Comparison of ENCODE assay signal across 18 cellular contexts in genomic region chr16:4450921-4451619, GRCh38. TPM values are rescaled to one million over a fixed set of nuclear protein-coding genes. Genes with fewer than 3 reads are reported as not detected.
DNase-seq lines count a peak whose midpoint lies in the region; ATAC-seq, FAIRE-seq and TF ChIP-seq lines count a peak whose summit lies in the region.
"Had no signal": no experiment of that assay in that cellular context is flagged by ENCODE, and none has a peak within 500 bp of the region (broad histone marks: within the 10 kb centered on the region; RNA-seq: fewer than 3 reads in every experiment).

No MANE protein-coding gene starts in this region.

- peak overlapping the region; percentile 22 for H3K27ac Mint-ChIP-seq in GM23338
- H3K27ac Mint-ChIP-seq: activated naive CD8-positive, alpha-beta T cell treated with anti-CD3 and anti-CD28 coated beads, Interleukin-2, amount 10 ng/mL, durations not matched to agents 7 days and 5 days; T-helper 17 cell had no signal

- H2AFZ ChIP-seq in GM23338: no peak overlapping the region

- H3K4me3 ChIP-seq in A549 (no peak overlapping the region), GM23338 (no peak overlapping the region)
- H3K4me3 ChIP-seq: breast epithelium had no signal

- H3K4me1 ChIP-seq in A549 (peaks cover 4% of the 10 kb centered on the region; the same call in 2 of the 3 replicates), GM23338 (ENCODE audit: insufficient read depth) (no peaks in the 10 kb centered on the region)
- H3K4me1 ChIP-seq: breast epithelium had no signal

- H3K4me3 Mint-ChIP-seq in GM23338: no peak overlapping the region
- H3K4me3 Mint-ChIP-seq: activated naive CD8-positive, alpha-beta T cell treated with anti-CD3 and anti-CD28 coated beads, Interleukin-2, amount 10 ng/mL, durations not matched to agents 7 days and 5 days; CD4-positive, alpha-beta memory T cell; T-helper 17 cell had no signal

- no peaks in the 10 kb centered on the region for H3K9me3 ChIP-seq in A549
- H3K9me3 ChIP-seq: breast epithelium had no signal

- peaks cover 4% of the 10 kb centered on the region; the same call in 1 of the 3 replicates for H3K4me1 Mint-ChIP-seq in GM23338
- H3K4me1 Mint-ChIP-seq: activated naive CD8-positive, alpha-beta T cell treated with anti-CD3 and anti-CD28 coated beads, Interleukin-2, amount 10 ng/mL, durations not matched to agents 7 days and 5 days; CD4-positive, alpha-beta memory T cell; T-helper 17 cell had no signal

- no peaks in the 10 kb centered on the region for H3K79me2 ChIP-seq in GM23338 (replicated peaks; ENCODE audit: insufficient read depth)

- H3K36me3 Mint-ChIP-seq in GM23338 (ENCODE audit: low read depth): peaks cover 72% of the 10 kb centered on the region

- no peaks in the 10 kb centered on the region for H3K9me2 ChIP-seq in GM23338 (ENCODE audit: insufficient read depth)

- TF ChIP-seq CTCF in A549 (IDR thresholded peaks at IDR 0.05) (no peak), GM23338 (conservative IDR thresholded peaks at IDR 0.05; ENCODE audit: low read depth in 2 of 2) (no peak), RWPE1 (conservative IDR thresholded peaks at IDR 0.05; ENCODE audit: low read depth) (no peak)

- peaks cover 10% of the 10 kb centered on the region for H4K20me1 ChIP-seq in GM23338 (replicated peaks; ENCODE audit: insufficient read depth)

- DNase-seq in A549 (ENCODE audit: low read depth in 1 of 2, low spot score in 1 of 2) (no peak), GM23338 (ENCODE audit: low spot score) (peak; percentile 8), RWPE1 (ENCODE audit: low spot score) (no peak), fibroblast of the conjunctiva (ENCODE audit: low read depth) (peak; percentile 68), caudate nucleus (lab: John Stamatoyannopoulos, UW) (no peak), HPDE6-E6E7 (ENCODE audit: extremely low spot score) (no peak), COLO829 (ENCODE audit: low spot score) (no peak)
- DNase-seq: activated CD4-positive, CD25-positive, alpha-beta regulatory T cell; activated naive CD8-positive, alpha-beta T cell treated with anti-CD3 and anti-CD28 coated beads, Interleukin-2, amount 10 ng/mL, durations not matched to agents 7 days and 5 days; CD4-positive, alpha-beta memory T cell; dermis blood vessel endothelial cell; left cardiac atrium; NCI-H2029 treated with DMSO at 0.1 percent for 48 hours; T-helper 17 cell had no signal

- CTCF ChIA-PET in A549 (lab: Yijun Ruan, JAX): interaction anchor here (1.5 to 1.7 kb wide), 3 partner anchors 10 to 25 kb away, joined by 4 to 7 read pairs (median 6); partner anchors contain the start of gene HMOX2
- CTCF ChIA-PET in RWPE1 (lab: Yijun Ruan, JAX): interaction anchor here (0.6 to 0.7 kb wide), 2 partner anchors 13 to 21 kb away, joined by 4 to 7 read pairs; no protein-coding TSS in a partner anchor

- POLR2A ChIA-PET in A549 (lab: Yijun Ruan, JAX): no interaction called here
- POLR2A ChIA-PET in RWPE1 (lab: Yijun Ruan, JAX; ENCODE audit: low non-redundant PET): interaction anchor here (0.6 to 0.9 kb wide), 3 partner anchors 10 to 313 kb away, joined by 3 to 4 read pairs (median 3); no protein-coding TSS in a partner anchor

- no peak for FAIRE-seq in A549 (lab: Jason Lieb, UNC)

- peaks cover 11% of the 10 kb centered on the region for H3K27me3 Mint-ChIP-seq in GM23338 (ENCODE audit: insufficient read depth, low read depth, poor library complexity)
- H3K27me3 Mint-ChIP-seq: activated naive CD8-positive, alpha-beta T cell treated with anti-CD3 and anti-CD28 coated beads, Interleukin-2, amount 10 ng/mL, durations not matched to agents 7 days and 5 days; CD4-positive, alpha-beta memory T cell; T-helper 17 cell had no signal

- WGBS in A549 (ENCODE audit: missing lambda C conversion rate): 94% methylated on average over 15 of the region's 15 CpGs

- H3K27ac ChIP-seq in A549: peak overlapping the region; percentile 28 to 36; a peak in 4 of 6 replicates
- H3K27ac ChIP-seq in GM23338 (ENCODE audit: low read depth): no peak overlapping the region
- H3K27ac ChIP-seq in RWPE1: peak overlapping the region; percentile 47
- H3K27ac ChIP-seq in caudate nucleus (ENCODE audit: low read depth, low read length): no peak overlapping the region
- H3K27ac ChIP-seq: breast epithelium, epithelial cell of prostate, KMS-11 had no signal

- TF ChIP-seq POLR2A in A549 (IDR thresholded peaks at IDR 0.05; ENCODE audit: low read length): no peak

- no peak for TF ChIP-seq RAD21 in A549 (conservative IDR thresholded peaks at IDR 0.05 in 1 of 2, IDR thresholded peaks at IDR 0.05 in 1 of 2)

- no peak for TF ChIP-seq EP300 in A549 (IDR thresholded peaks at IDR 0.05)

- no peak overlapping the region for H3K4me2 ChIP-seq in A549
- H3K4me2 ChIP-seq in GM23338: no peak overlapping the region
- H3K4me2 ChIP-seq: KMS-11 had no signal

- ATAC-seq in A549: no peak
- ATAC-seq in GM23338: no peak
- no peak for ATAC-seq in GM21723 (IDR thresholded peaks at IDR 0.05; ENCODE audit: unreplicated experiment)
- ATAC-seq: left cardiac atrium, T-helper 17 cell had no signal

- H3K27me3 ChIP-seq in GM23338 (ENCODE audit: insufficient read depth): no peaks in the 10 kb centered on the region
- H3K27me3 ChIP-seq: breast epithelium had no signal

- no peaks in the 10 kb centered on the region for H3K9me3 Mint-ChIP-seq in GM23338
- H3K9me3 Mint-ChIP-seq: activated naive CD8-positive, alpha-beta T cell treated with anti-CD3 and anti-CD28 coated beads, Interleukin-2, amount 10 ng/mL, durations not matched to agents 7 days and 5 days; CD4-positive, alpha-beta memory T cell had no signal

- peaks cover 25% of the 10 kb centered on the region for H3K36me3 ChIP-seq in GM23338 (ENCODE audit: insufficient read depth)

- peaks cover 9% of the 10 kb centered on the region; the same call in 1 of the 2 replicates for H3F3A ChIP-seq in GM23338 (replicated peaks; ENCODE audit: low read depth)

TF ChIP-seq in A549, 52 proteins besides CTCF, POLR2A, EP300 and RAD21 (continues in another document):
- TF ChIP-seq MAX (IDR thresholded peaks at IDR 0.05): no peak
- TF ChIP-seq NPAS2 (CRISPR knock-in tag; IDR thresholded peaks at IDR 0.05; ENCODE audit: borderline replicate concordance): no peak
- TF ChIP-seq HEYL (CRISPR knock-in tag; IDR thresholded peaks at IDR 0.05): no peak
- no peak for TF ChIP-seq TP53 (CRISPR knock-in tag; IDR thresholded peaks at IDR 0.05)

TF ChIP-seq in GM23338, 12 proteins besides CTCF, POLR2A, EP300 and RAD21 (continues in another document):
- TF ChIP-seq ETS1 (IDR thresholded peaks at IDR 0.05): no peak
- TF ChIP-seq NANOG (IDR thresholded peaks at IDR 0.05; ENCODE audit: borderline replicate concordance): no peak

RNA-seq across cellular contexts. Expression of gene NMRAL1, which starts 23.4 kb away (rescaled TPM):
- polyA plus RNA-seq in A549 (2011; rRNA removed) (36.3 and 36.4 TPM in 2 replicates), A549 (2017; fragmentation: RNase III; extraction: RNeasy Plus Mini Kit Qiagen cat#74134 plus additional on column Dnase treatment) (47.4 to 55.8 TPM (median 48.8 TPM) in 3 replicates), GM23338 (2016; fragmentation: Nextera tagmentation; extraction: Ambion mirVana) (50.4 and 50.7 TPM in 2 replicates)
- 77.1 and 78.5 TPM in 2 replicates for polyA plus RNA-seq in A549 (2012; cell fraction: cytosol; rRNA removed)
- polyA plus RNA-seq in A549 (2012; cell fraction: nucleus; rRNA removed): 83.5 and 111 TPM in 2 replicates
- polyA minus RNA-seq in A549 (2011; rRNA and poly(A)+ RNA removed): 54.9 and 55.1 TPM in 2 replicates
- total RNA-seq in GM23338 (2014; rRNA removed; shearing (Covaris generic)): 51.8 and 61.7 TPM in 2 replicates

RNA-seq across cellular contexts. Expression of gene HMOX2, which starts 25.1 kb away (rescaled TPM):
- polyA plus RNA-seq in A549 (2011; rRNA removed) (35.4 and 37.3 TPM in 2 replicates), A549 (2017; fragmentation: RNase III; extraction: RNeasy Plus Mini Kit Qiagen cat#74134 plus additional on column Dnase treatment) (47.7 to 49.6 TPM (median 49.5 TPM) in 3 replicates), GM23338 (2016; fragmentation: Nextera tagmentation; extraction: Ambion mirVana) (38.1 and 40.9 TPM in 2 replicates)
- polyA plus RNA-seq in A549 (2012; cell fraction: cytosol; rRNA removed): 65.7 and 69.4 TPM in 2 replicates
- polyA plus RNA-seq in A549 (2012; cell fraction: nucleus; rRNA removed): 54.9 and 55.2 TPM in 2 replicates
- polyA minus RNA-seq in A549 (2011; rRNA and poly(A)+ RNA removed): 30.2 and 35.8 TPM in 2 replicates
- total RNA-seq in GM23338 (2014; rRNA removed; shearing (Covaris generic)): 30.1 and 33.0 TPM in 2 replicates

RNA-seq across cellular contexts. Expression of gene DNAJA3, which starts 25.4 kb away (rescaled TPM):
- 70.9 and 77.2 TPM in 2 replicates for polyA plus RNA-seq in A549 (2011; rRNA removed)
- polyA plus RNA-seq in A549 (2012; cell fraction: cytosol; rRNA removed): 103 and 111 TPM in 2 replicates
- polyA plus RNA-seq in A549 (2012; cell fraction: nucleus; rRNA removed): 109 and 116 TPM in 2 replicates
- polyA plus RNA-seq in A549 (2017; fragmentation: RNase III; extraction: RNeasy Plus Mini Kit Qiagen cat#74134 plus additional on column Dnase treatment): 64.6 to 71.6 TPM (median 66.0 TPM) in 3 replicates
- polyA minus RNA-seq in A549 (2011; rRNA and poly(A)+ RNA removed): 47.4 and 54.4 TPM in 2 replicates
- 75.5 and 75.9 TPM in 2 replicates for total RNA-seq in GM23338 (2014; rRNA removed; shearing (Covaris generic))
- 46.6 and 56.3 TPM in 2 replicates for polyA plus RNA-seq in GM23338 (2016; fragmentation: Nextera tagmentation; extraction: Ambion mirVana)

RNA-seq across cellular contexts. Expression of gene CORO7, which starts 34.7 kb away (rescaled TPM):
- polyA plus RNA-seq in A549 (2011; rRNA removed) (5.7 and 6.0 TPM in 2 replicates), A549 (2017; fragmentation: RNase III; extraction: RNeasy Plus Mini Kit Qiagen cat#74134 plus additional on column Dnase treatment) (11.1 to 12.6 TPM (median 11.9 TPM) in 3 replicates), GM23338 (2016; fragmentation: Nextera tagmentation; extraction: Ambion mirVana) (14.2 and 19.1 TPM in 2 replicates)
- polyA plus RNA-seq in A549 (2012; cell fraction: cytosol; rRNA removed): 13.3 and 15.4 TPM in 2 replicates
- 97.0 and 109 TPM in 2 replicates for polyA plus RNA-seq in A549 (2012; cell fraction: nucleus; rRNA removed)
- polyA minus RNA-seq in A549 (2011; rRNA and poly(A)+ RNA removed): 19.1 and 19.6 TPM in 2 replicates
- 40.5 and 46.4 TPM in 2 replicates for total RNA-seq in GM23338 (2014; rRNA removed; shearing (Covaris generic))

Comparison
In these comparisons a context has a peak if more than half of its experiments do, and no peak if none do; other contexts are left out.
1. DNase-seq: peak in GM23338 (single experiment) and fibroblast of the conjunctiva (single experiment); none in A549 (0 of 2), RWPE1 (single experiment), caudate nucleus (0 of 61), HPDE6-E6E7 (single experiment) and COLO829 (single experiment).
2. H3K27ac ChIP-seq: peak in A549 (2 of 2) and RWPE1 (single experiment); none in GM23338 (single experiment) and caudate nucleus (single experiment).